Comparison of ENCODE assay signal across 7 cellular contexts in genomic region chr2:190995323-190995722, GRCh38. TPM values are rescaled to one million over a fixed set of nuclear protein-coding genes. Genes with fewer than 3 reads are reported as not detected.
DNase-seq lines count a peak whose midpoint lies in the region; ATAC-seq lines count a peak whose summit lies in the region.
"Not testable (repeated sequence)": the region's sequence is repeated elsewhere in the genome, so short reads cannot be mapped to it uniquely, and the experiment has no call there.

No MANE protein-coding gene starts in this region.

- not testable (repeated sequence) for H3K27me3 ChIP-seq in CD4-positive, alpha-beta memory T cell (ENCODE audit: insufficient read depth, low read length)

- H3K36me3 ChIP-seq in CD4-positive, alpha-beta memory T cell (ENCODE audit: insufficient read depth, low read length): peaks cover 92% of the 10 kb centered on the region

- ATAC-seq in T-helper 17 cell; activated CD8-positive, alpha-beta memory T cell treated with anti-CD3 and anti-CD28 coated beads, Interleukin-2, amount 10 ng/mL, durations not matched to agents 7 days and 5 days; activated naive CD8-positive, alpha-beta T cell treated with anti-CD3 and anti-CD28 coated beads, Interleukin-2, amount 50 U/mL, for 24 hours; stimulated activated effector memory CD8-positive, alpha-beta T cell treated with anti-CD3 and anti-CD28 coated beads, Interleukin-12 subunit alpha, Interleukin-12 subunit beta, amount 100 ng/mL, for 72 hours: not testable (repeated sequence)

- CTCF ChIA-PET in CD4-positive, alpha-beta memory T cell (lab: Charles Lee; ENCODE audit: partially characterized antibody): interaction anchor here (1.1 to 4.2 kb wide), 6 partner anchors 8 to 43 kb away, joined by 4 to 19 read pairs (median 6); no protein-coding TSS in a partner anchor
- CTCF ChIA-PET in activated CD8-positive, alpha-beta memory T cell treated with anti-CD3 and anti-CD28 coated beads, Interleukin-2, amount 10 ng/mL, durations not matched to agents 7 days and 5 days (lab: Charles Lee); activated naive CD4-positive, alpha-beta T cell treated with anti-CD3 and anti-CD28 coated beads for 36 hours (lab: Charles Lee): not testable (repeated sequence)

- H3K9me3 ChIP-seq in CD4-positive, alpha-beta memory T cell (ENCODE audit: control insufficient read depth in 1 of 2, low read length in 2 of 2); T-helper 17 cell (ENCODE audit: control insufficient read depth, low read length, poor library complexity, severe bottlenecking): not testable (repeated sequence)

- intact Hi-C loops in CD4-positive, alpha-beta memory T cell (cut with micrococcal nuclease): not testable (repeated sequence)
- intact Hi-C loops in activated naive CD4-positive, alpha-beta T cell treated with anti-CD3 and anti-CD28 coated beads for 36 hours (cut with micrococcal nuclease): loop anchor here (2.0 to 5.0 kb wide), 2 partner anchors 19 to 37 kb away; no protein-coding TSS in a partner anchor

- not testable (repeated sequence) for DNase-seq in CD4-positive, alpha-beta memory T cell; T-helper 17 cell; activated CD8-positive, alpha-beta memory T cell treated with anti-CD3 and anti-CD28 coated beads, Interleukin-2, amount 10 ng/mL, durations not matched to agents 7 days and 5 days; activated naive CD8-positive, alpha-beta T cell treated with anti-CD3 and anti-CD28 coated beads, Interleukin-2, amount 50 U/mL, for 24 hours; immature natural killer cell; stimulated activated effector memory CD8-positive, alpha-beta T cell treated with anti-CD3 and anti-CD28 coated beads, Interleukin-12 subunit alpha, Interleukin-12 subunit beta, amount 100 ng/mL, for 72 hours (ENCODE audit: low spot score in 2 of 2)
- DNase-seq in activated naive CD4-positive, alpha-beta T cell treated with anti-CD3 and anti-CD28 coated beads for 36 hours: peak; percentile 27

- not testable (repeated sequence) for H3K4me3 Mint-ChIP-seq in CD4-positive, alpha-beta memory T cell; T-helper 17 cell; activated CD8-positive, alpha-beta memory T cell treated with anti-CD3 and anti-CD28 coated beads, Interleukin-2, amount 10 ng/mL, durations not matched to agents 7 days and 5 days; activated naive CD4-positive, alpha-beta T cell treated with anti-CD3 and anti-CD28 coated beads for 36 hours; activated naive CD8-positive, alpha-beta T cell treated with anti-CD3 and anti-CD28 coated beads, Interleukin-2, amount 50 U/mL, for 24 hours; immature natural killer cell; stimulated activated effector memory CD8-positive, alpha-beta T cell treated with anti-CD3 and anti-CD28 coated beads, Interleukin-12 subunit alpha, Interleukin-12 subunit beta, amount 100 ng/mL, for 72 hours

- peaks cover 27 to 56% (median 30%) of the 10 kb centered on the region in 4 donors for H3K4me1 Mint-ChIP-seq in CD4-positive, alpha-beta memory T cell
- peaks cover 30% of the 10 kb centered on the region for H3K4me1 Mint-ChIP-seq in T-helper 17 cell
- peaks cover 62% of the 10 kb centered on the region for H3K4me1 Mint-ChIP-seq in activated CD8-positive, alpha-beta memory T cell treated with anti-CD3 and anti-CD28 coated beads, Interleukin-2, amount 10 ng/mL, durations not matched to agents 7 days and 5 days
- H3K4me1 Mint-ChIP-seq in activated naive CD4-positive, alpha-beta T cell treated with anti-CD3 and anti-CD28 coated beads for 36 hours (ENCODE audit: low read depth): peaks cover 60% of the 10 kb centered on the region
- H3K4me1 Mint-ChIP-seq in activated naive CD8-positive, alpha-beta T cell treated with anti-CD3 and anti-CD28 coated beads, Interleukin-2, amount 50 U/mL, for 24 hours: peaks cover 43% of the 10 kb centered on the region
- peaks cover 13 to 25% of the 10 kb centered on the region in 2 donors for H3K4me1 Mint-ChIP-seq in immature natural killer cell
- peaks cover 50% of the 10 kb centered on the region for H3K4me1 Mint-ChIP-seq in stimulated activated effector memory CD8-positive, alpha-beta T cell treated with anti-CD3 and anti-CD28 coated beads, Interleukin-12 subunit alpha, Interleukin-12 subunit beta, amount 100 ng/mL, for 72 hours

- not testable (repeated sequence) for H3K9me3 Mint-ChIP-seq in CD4-positive, alpha-beta memory T cell; activated CD8-positive, alpha-beta memory T cell treated with anti-CD3 and anti-CD28 coated beads, Interleukin-2, amount 10 ng/mL, durations not matched to agents 7 days and 5 days (ENCODE audit: low read depth); immature natural killer cell; stimulated activated effector memory CD8-positive, alpha-beta T cell treated with anti-CD3 and anti-CD28 coated beads, Interleukin-12 subunit alpha, Interleukin-12 subunit beta, amount 100 ng/mL, for 72 hours
- peaks cover 23% of the 10 kb centered on the region for H3K9me3 Mint-ChIP-seq in activated naive CD4-positive, alpha-beta T cell treated with anti-CD3 and anti-CD28 coated beads for 36 hours
- H3K9me3 Mint-ChIP-seq in activated naive CD8-positive, alpha-beta T cell treated with anti-CD3 and anti-CD28 coated beads, Interleukin-2, amount 50 U/mL, for 24 hours: peaks cover 28% of the 10 kb centered on the region

- POLR2A ChIA-PET in CD4-positive, alpha-beta memory T cell (lab: Charles Lee; ENCODE audit: partially characterized antibody): not testable (repeated sequence)

- peak overlapping the region in 6 of 7 donors; percentile 27 to 88 (median 78) for H3K27ac Mint-ChIP-seq in CD4-positive, alpha-beta memory T cell
- H3K27ac Mint-ChIP-seq in T-helper 17 cell (peak overlapping the region; percentile 84), immature natural killer cell (peak overlapping the region in 5 of 6 donors; percentile 6 to 66 (median 34))
- H3K27ac Mint-ChIP-seq in activated CD8-positive, alpha-beta memory T cell treated with anti-CD3 and anti-CD28 coated beads, Interleukin-2, amount 10 ng/mL, durations not matched to agents 7 days and 5 days: peak overlapping the region; percentile 22
- H3K27ac Mint-ChIP-seq in activated naive CD4-positive, alpha-beta T cell treated with anti-CD3 and anti-CD28 coated beads for 36 hours: peak overlapping the region; percentile 52
- H3K27ac Mint-ChIP-seq in activated naive CD8-positive, alpha-beta T cell treated with anti-CD3 and anti-CD28 coated beads, Interleukin-2, amount 50 U/mL, for 24 hours: peak overlapping the region; percentile 1
- H3K27ac Mint-ChIP-seq in stimulated activated effector memory CD8-positive, alpha-beta T cell treated with anti-CD3 and anti-CD28 coated beads, Interleukin-12 subunit alpha, Interleukin-12 subunit beta, amount 100 ng/mL, for 72 hours: peak overlapping the region; percentile 83

- not testable (repeated sequence) for H3K27ac ChIP-seq in CD4-positive, alpha-beta memory T cell (ENCODE audit: low read depth, low read length)

- peaks cover 78 to 88% of the 10 kb centered on the region in 2 donors for H3K36me3 Mint-ChIP-seq in CD4-positive, alpha-beta memory T cell
- H3K36me3 Mint-ChIP-seq in T-helper 17 cell (ENCODE audit: low read depth) (peaks cover 24% of the 10 kb centered on the region), immature natural killer cell (peaks cover 57 to 81% (median 62%) of the 10 kb centered on the region in 3 donors)
- H3K36me3 Mint-ChIP-seq in activated CD8-positive, alpha-beta memory T cell treated with anti-CD3 and anti-CD28 coated beads, Interleukin-2, amount 10 ng/mL, durations not matched to agents 7 days and 5 days: peaks cover 85% of the 10 kb centered on the region
- peaks cover 87% of the 10 kb centered on the region for H3K36me3 Mint-ChIP-seq in activated naive CD4-positive, alpha-beta T cell treated with anti-CD3 and anti-CD28 coated beads for 36 hours (ENCODE audit: low read depth)
- peaks cover 88% of the 10 kb centered on the region for H3K36me3 Mint-ChIP-seq in activated naive CD8-positive, alpha-beta T cell treated with anti-CD3 and anti-CD28 coated beads, Interleukin-2, amount 50 U/mL, for 24 hours (ENCODE audit: low read depth)
- peaks cover 100% of the 10 kb centered on the region for H3K36me3 Mint-ChIP-seq in stimulated activated effector memory CD8-positive, alpha-beta T cell treated with anti-CD3 and anti-CD28 coated beads, Interleukin-12 subunit alpha, Interleukin-12 subunit beta, amount 100 ng/mL, for 72 hours

- not testable (repeated sequence) for H3K27me3 Mint-ChIP-seq in CD4-positive, alpha-beta memory T cell; T-helper 17 cell; activated CD8-positive, alpha-beta memory T cell treated with anti-CD3 and anti-CD28 coated beads, Interleukin-2, amount 10 ng/mL, durations not matched to agents 7 days and 5 days; activated naive CD4-positive, alpha-beta T cell treated with anti-CD3 and anti-CD28 coated beads for 36 hours (ENCODE audit: low read depth); activated naive CD8-positive, alpha-beta T cell treated with anti-CD3 and anti-CD28 coated beads, Interleukin-2, amount 50 U/mL, for 24 hours; immature natural killer cell (ENCODE audit: low read depth in 3 of 3)

- H3K4me3 ChIP-seq in CD4-positive, alpha-beta memory T cell (ENCODE audit: low read length in 2 of 2): not testable (repeated sequence)

- not testable (repeated sequence) for H3K4me1 ChIP-seq in CD4-positive, alpha-beta memory T cell (ENCODE audit: insufficient read depth, low read length)

RNA-seq across cellular contexts. Expression of gene STAT1, which starts 18.6 kb away (rescaled TPM):
- 100 to 1,000 TPM; 130 TPM for total RNA-seq in CD4-positive, alpha-beta memory T cell
- polyA plus RNA-seq in CD4-positive, alpha-beta memory T cell: 100 to 1,000 TPM; 221 to 230 TPM
- total RNA-seq in T-helper 17 cell: 10 to 100 TPM; 80.7 to 86.4 TPM
- 100 to 1,000 TPM; 385 to 515 TPM for total RNA-seq in activated CD8-positive, alpha-beta memory T cell treated with anti-CD3 and anti-CD28 coated beads, Interleukin-2, amount 10 ng/mL, durations not matched to agents 7 days and 5 days
- total RNA-seq in activated naive CD4-positive, alpha-beta T cell treated with anti-CD3 and anti-CD28 coated beads for 36 hours: 100 to 1,000 TPM; 376 to 402 TPM
- polyA plus RNA-seq in immature natural killer cell: 100 to 1,000 TPM in 1 of 3 donors, 10 to 100 TPM in 2; 79.4 to 121 (median 99.4) TPM

Comparison
In these comparisons a context has a peak if more than half of its experiments do, and no peak if none do; other contexts are left out.
1. H3K27ac Mint-ChIP-seq: peak in every context shown above with its lines; median percentile 84 in T-helper 17 cell; 83 in stimulated activated effector memory CD8-positive, alpha-beta T cell treated with anti-CD3 and anti-CD28 coated beads, Interleukin-12 subunit alpha, Interleukin-12 subunit beta, amount 100 ng/mL, for 72 hours; 78 in CD4-positive, alpha-beta memory T cell; 52 in activated naive CD4-positive, alpha-beta T cell treated with anti-CD3 and anti-CD28 coated beads for 36 hours; 34 in immature natural killer cell; 22 in activated CD8-positive, alpha-beta memory T cell treated with anti-CD3 and anti-CD28 coated beads, Interleukin-2, amount 10 ng/mL, durations not matched to agents 7 days and 5 days; 1 in activated naive CD8-positive, alpha-beta T cell treated with anti-CD3 and anti-CD28 coated beads, Interleukin-2, amount 50 U/mL, for 24 hours.